Comparison of ENCODE assay signal across 15 cellular contexts in the genomic region with DNA sequence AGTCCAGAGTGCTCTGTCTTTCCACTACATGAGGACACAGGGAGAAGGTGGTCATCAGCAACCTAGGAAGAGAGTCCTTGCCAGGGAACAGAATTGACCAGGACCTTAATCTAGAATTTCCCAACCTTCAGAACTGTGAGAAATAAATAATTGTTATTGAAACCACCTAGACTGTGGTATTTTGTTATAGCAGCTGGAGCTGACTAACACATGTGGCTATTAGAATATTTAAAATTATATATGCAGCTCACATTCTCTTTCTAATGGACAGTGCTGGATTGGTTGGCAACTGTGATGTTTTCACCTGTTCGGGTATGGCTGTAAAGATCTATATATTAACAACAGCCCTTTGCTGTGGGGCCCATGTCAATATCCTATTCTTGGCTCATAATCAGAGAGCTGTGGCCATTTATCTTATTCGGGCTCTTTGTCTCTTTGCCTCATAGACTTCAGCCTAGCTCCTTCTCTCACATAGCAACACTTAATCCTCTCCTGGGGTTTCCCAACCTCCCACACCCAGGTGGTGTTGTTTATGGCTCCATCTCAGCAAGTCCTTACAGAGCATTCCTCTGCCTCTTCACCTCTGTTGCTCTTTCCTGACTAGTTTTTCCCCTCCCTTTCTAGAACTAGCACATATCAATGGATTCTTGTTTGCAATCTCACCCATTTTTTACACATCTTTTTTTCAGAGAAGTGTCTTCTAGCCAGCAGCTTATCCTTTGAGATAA.
"Had no signal": no experiment of that assay in that cellular context is flagged by ENCODE, and none has a peak within 500 bp of the region (broad histone marks: within the 10 kb centered on the region; RNA-seq: fewer than 3 reads in every experiment).

No MANE protein-coding gene starts in this region.

- H3K27me3 ChIP-seq: body of pancreas, heart left ventricle, right atrium auricular region, thyroid gland, vagina had no signal

- H3K9me3 ChIP-seq: body of pancreas, right atrium auricular region, thyroid gland, vagina had no signal

- DNase-seq: activated CD4-positive, alpha-beta T cell treated with anti-CD3 and anti-CD28 coated beads, Interleukin-2, amount 50 U/mL, for 4 hours; activated effector memory CD4-positive, alpha-beta T cell treated with Interleukin-2 at 50 U/mL for 16 hours; activated T-cell treated with anti-CD3 and anti-CD28 coated beads, Interleukin-2, amount 50 U/mL, for 1 hour; amniotic stem cell; body of pancreas; cerebellar nuclear complex; effector memory CD8-positive, alpha-beta T cell; heart left ventricle; kidney; midbrain; small intestine; thyroid gland had no signal

- FAIRE-seq: kidney, small intestine had no signal

- H3K4me3 ChIP-seq: body of pancreas, heart left ventricle, right atrium auricular region, thyroid gland, vagina had no signal

- H3K36me3 ChIP-seq: heart left ventricle, right atrium auricular region, thyroid gland, vagina had no signal

- ATAC-seq: body of pancreas; effector memory CD8-positive, alpha-beta T cell; heart left ventricle; stimulated activated effector memory CD8-positive, alpha-beta T cell treated with anti-CD3 and anti-CD28 coated beads, Interleukin-12 subunit alpha, Interleukin-12 subunit beta, amount 100 ng/mL, for 72 hours had no signal

- H3K4me1 ChIP-seq: body of pancreas, right atrium auricular region, thyroid gland, vagina had no signal

- H3K27ac ChIP-seq: body of pancreas, heart left ventricle, right atrium auricular region, thyroid gland, vagina had no signal
